In the genomic region with DNA sequence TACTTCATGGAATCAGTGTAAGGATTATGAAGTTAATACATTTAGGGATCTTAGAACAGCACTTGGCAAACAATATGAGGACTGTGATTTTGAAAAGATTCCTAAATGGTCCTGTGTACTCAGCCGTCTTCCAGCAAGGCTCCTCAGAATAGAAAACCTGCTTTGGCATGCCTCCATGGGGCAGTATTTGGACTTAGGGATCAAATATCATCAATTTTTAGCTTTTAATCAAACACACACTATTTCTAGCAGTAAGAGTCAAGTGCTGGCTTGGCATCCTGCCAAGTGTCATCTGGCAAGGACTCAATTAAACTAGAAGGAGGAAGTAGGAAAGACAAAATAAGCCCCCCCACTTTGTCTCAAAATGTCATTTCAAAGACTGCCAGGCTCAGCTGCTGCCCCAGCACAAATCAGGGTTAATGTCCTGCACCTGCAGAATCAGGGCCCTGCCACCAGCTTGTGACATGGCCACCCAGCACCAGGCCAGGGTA, we compare ENCODE assay signal across 10 cellular contexts. TPM values are rescaled to one million over a fixed set of nuclear protein-coding genes. Genes with fewer than 3 reads are reported as not detected.
DNase-seq lines count a peak whose midpoint lies in the region; ATAC-seq and TF ChIP-seq lines count a peak whose summit lies in the region.
"Had no signal": no experiment of that assay in that cellular context is flagged by ENCODE, and none has a peak within 500 bp of the region (broad histone marks: within the 10 kb centered on the region; RNA-seq: fewer than 3 reads in every experiment).

No MANE protein-coding gene starts in this region.

- no peaks in the 10 kb centered on the region for H3K9me3 ChIP-seq in RWPE2 (ENCODE audit: severe bottlenecking)
- peaks cover 0 to 9% (median 1%) of the 10 kb centered on the region in 4 donors for H3K9me3 ChIP-seq in upper lobe of left lung

- no peak overlapping the region for H3K27ac ChIP-seq in RWPE2 (ENCODE audit: poor library complexity, severe bottlenecking)
- peak overlapping the region in 3 of 4 donors; percentile 22 to 54 (median 24) for H3K27ac ChIP-seq in upper lobe of left lung

- peak; percentile 4 for DNase-seq in SIG-M5 treated with dmso at 0.1 percent for 504 hours (lab: John Stamatoyannopoulos, UW; ENCODE audit: unreplicated experiment)
- no peak for DNase-seq in SIG-M5 (lab: John Stamatoyannopoulos, UW)
- no peak for DNase-seq in RWPE2 (ENCODE audit: low spot score)
- DNase-seq in kidney tubule cell (ENCODE audit: low spot score) = peak; percentile 58
- DNase-seq in upper lobe of left lung = peak in 1 of 2 donors; percentile 63
- no peak for DNase-seq in stimulated activated naive CD4-positive, alpha-beta T cell (lab: John Stamatoyannopoulos, UW)
- DNase-seq in activated naive CD4-positive, alpha-beta T cell treated with anti-CD3 and anti-CD28 coated beads, Interleukin-2, amount 50 U/mL, for 72 hours (ENCODE audit: low spot score in 2 of 2) = no peak
- DNase-seq: HFFc6 had no signal

- H3K27me3 ChIP-seq in RWPE2 (ENCODE audit: insufficient read depth, poor library complexity, severe bottlenecking) = no peaks in the 10 kb centered on the region
- no peaks in the 10 kb centered on the region for H3K27me3 ChIP-seq in upper lobe of left lung

- no peak overlapping the region for H3K27ac Mint-ChIP-seq in activated naive CD4-positive, alpha-beta T cell treated with anti-CD3 and anti-CD28 coated beads, Interleukin-2, amount 50 U/mL, for 72 hours
- H3K27ac Mint-ChIP-seq: HFFc6; naive thymus-derived CD8-positive, alpha-beta T cell had no signal

- 4% methylated on average over 1 of the region's 1 CpG; no CpG with 5 or more reads in 1 of the 2 donors for WGBS in upper lobe of left lung, 2 donors

- peak; percentile 58; the same call in 2 of the 3 replicates for ATAC-seq in RWPE2 (ENCODE audit: low read depth)
- no peak for ATAC-seq in upper lobe of left lung (ENCODE audit: low FRiP score in 2 of 2)
- ATAC-seq in GM18909 (IDR thresholded peaks at IDR 0.05; ENCODE audit: poor library complexity, unreplicated experiment) = no peak
- ATAC-seq in activated naive CD4-positive, alpha-beta T cell treated with anti-CD3 and anti-CD28 coated beads, Interleukin-2, amount 50 U/mL, for 72 hours = no peak
- ATAC-seq: naive thymus-derived CD8-positive, alpha-beta T cell had no signal

- TF ChIP-seq POLR2A in upper lobe of left lung (IDR thresholded peaks at IDR 0.05) = no peak

- peaks cover 10 to 11% of the 10 kb centered on the region in 2 donors for H3K9me3 Mint-ChIP-seq in activated naive CD4-positive, alpha-beta T cell treated with anti-CD3 and anti-CD28 coated beads, Interleukin-2, amount 50 U/mL, for 72 hours
- H3K9me3 Mint-ChIP-seq: HFFc6 had no signal

- TF ChIP-seq CTCF in RWPE2 (IDR thresholded peaks at IDR 0.05; ENCODE audit: poor library complexity, severe bottlenecking) (no peak), upper lobe of left lung (IDR thresholded peaks at IDR 0.05) (no peak)

- H3K4me3 ChIP-seq in RWPE2 (ENCODE audit: severe bottlenecking) (no peak overlapping the region), upper lobe of left lung (no peak overlapping the region)

- H3K36me3 Mint-ChIP-seq in activated naive CD4-positive, alpha-beta T cell treated with anti-CD3 and anti-CD28 coated beads, Interleukin-2, amount 50 U/mL, for 72 hours = peaks cover 12 to 19% of the 10 kb centered on the region in 2 donors

- TF ChIP-seq EP300 in upper lobe of left lung (IDR thresholded peaks at IDR 0.05) = no peak

- no peaks in the 10 kb centered on the region for H3K36me3 ChIP-seq in RWPE2 (ENCODE audit: low read depth)
- H3K36me3 ChIP-seq in upper lobe of left lung = no peaks in the 10 kb centered on the region

- H3K4me1 ChIP-seq in RWPE2 (ENCODE audit: insufficient read depth, poor library complexity, severe bottlenecking) = peaks cover 23% of the 10 kb centered on the region
- H3K4me1 ChIP-seq in upper lobe of left lung = peaks cover 14 to 30% (median 25%) of the 10 kb centered on the region in 4 donors

RNA-seq across cellular contexts. Expression of a gene that starts 40.8 kb away (rescaled TPM):
- total RNA-seq in upper lobe of left lung = 1 to 10 TPM in 4 of 6 donors, under 1 TPM in 2; under 0.01 to 3.2 (median 1.7) TPM
- total RNA-seq in activated naive CD4-positive, alpha-beta T cell treated with anti-CD3 and anti-CD28 coated beads, Interleukin-2, amount 50 U/mL, for 72 hours = not detected
- total RNA-seq: HFFc6; naive thymus-derived CD8-positive, alpha-beta T cell had no signal

Comparison
In these comparisons a context has a peak if more than half of its experiments do, and no peak if none do; other contexts are left out.
1. DNase-seq: peak in SIG-M5 treated with dmso at 0.1 percent for 504 hours (single experiment) and kidney tubule cell (single experiment); none in SIG-M5 (single experiment), RWPE2 (single experiment), stimulated activated naive CD4-positive, alpha-beta T cell (0 of 6) and activated naive CD4-positive, alpha-beta T cell treated with anti-CD3 and anti-CD28 coated beads, Interleukin-2, amount 50 U/mL, for 72 hours (0 of 2).